8 cellular contexts compared by ENCODE assay signal in genomic region chr12:10364839-10365681, GRCh38. TPM values are rescaled to one million over a fixed set of nuclear protein-coding genes. Genes with fewer than 3 reads are reported as not detected.
DNase-seq lines count a peak whose midpoint lies in the region; ATAC-seq and TF ChIP-seq lines count a peak whose summit lies in the region.

No MANE protein-coding gene starts in this region.

- H3K4me3 ChIP-seq in OCI-LY7 (ENCODE audit: low read depth, low read length, poor library complexity, severe bottlenecking): peak overlapping the region; percentile 71
- H3K4me3 ChIP-seq in urinary bladder (ENCODE audit: low read depth, low read length): peak overlapping the region; percentile 49

- H3K4me3 Mint-ChIP-seq in activated T-helper 1 cell treated with anti-CD3 and anti-CD28 coated beads, Interleukin-12 subunit alpha, Interleukin-12 subunit beta, Interleukin-2, Interleukin-4 antibody, amounts not matched to agents 30 ng/mL and 10 ng/mL and 1 ng/mL, durations not matched to agents 14 hours and 24 hours and 36 hours: no peak overlapping the region
- H3K4me3 Mint-ChIP-seq in natural killer cell: no peak overlapping the region

- H3K9me3 Mint-ChIP-seq in activated T-helper 1 cell treated with anti-CD3 and anti-CD28 coated beads, Interleukin-12 subunit alpha, Interleukin-12 subunit beta, Interleukin-2, Interleukin-4 antibody, amounts not matched to agents 30 ng/mL and 10 ng/mL and 1 ng/mL, durations not matched to agents 14 hours and 24 hours and 36 hours: peaks cover 6% of the 10 kb centered on the region
- H3K9me3 Mint-ChIP-seq in natural killer cell: peaks cover 0 to 2% of the 10 kb centered on the region in 2 donors

- H3K36me3 ChIP-seq in OCI-LY7 (ENCODE audit: insufficient read depth, low read length): peaks cover 37% of the 10 kb centered on the region
- H3K36me3 ChIP-seq in urinary bladder (ENCODE audit: insufficient read depth): no peaks in the 10 kb centered on the region

- H3K27ac Mint-ChIP-seq in activated T-helper 1 cell treated with anti-CD3 and anti-CD28 coated beads, Interleukin-12 subunit alpha, Interleukin-12 subunit beta, Interleukin-2, Interleukin-4 antibody, amounts not matched to agents 30 ng/mL and 10 ng/mL and 1 ng/mL, durations not matched to agents 14 hours and 24 hours and 36 hours: no peak overlapping the region
- no peak overlapping the region for H3K27ac Mint-ChIP-seq in natural killer cell

- DNase-seq in D341Med (ENCODE audit: low spot score) (peak; percentile 41), HS-5 (ENCODE audit: low read depth) (peak; percentile 59), OCI-LY7 (ENCODE audit: low spot score) (peak; percentile 91), fibroblast of the conjunctiva (ENCODE audit: low read depth) (peak; percentile 78), natural killer cell (peak; percentile 51)
- peak; percentile 52 for DNase-seq in activated T-helper 1 cell treated with anti-CD3 and anti-CD28 coated beads, Interleukin-12 subunit alpha, Interleukin-12 subunit beta, Interleukin-2, Interleukin-4 antibody, amounts not matched to agents 30 ng/mL and 10 ng/mL and 1 ng/mL, durations not matched to agents 14 hours and 24 hours and 36 hours (ENCODE audit: low spot score)

- CTCF ChIA-PET in OCI-LY7 (lab: Charles Lee; ENCODE audit: unreplicated experiment): interaction anchor here (1.0 to 1.9 kb wide), 4 partner anchors 23 to 199 kb away, joined by 3 to 5 read pairs (median 4); no protein-coding TSS in a partner anchor

- WGBS in urinary bladder: 1% methylated on average over 16 of the region's 16 CpGs

- no peaks in the 10 kb centered on the region for H3K4me1 Mint-ChIP-seq in activated T-helper 1 cell treated with anti-CD3 and anti-CD28 coated beads, Interleukin-12 subunit alpha, Interleukin-12 subunit beta, Interleukin-2, Interleukin-4 antibody, amounts not matched to agents 30 ng/mL and 10 ng/mL and 1 ng/mL, durations not matched to agents 14 hours and 24 hours and 36 hours (ENCODE audit: low read depth)
- H3K4me1 Mint-ChIP-seq in natural killer cell: peaks cover 23 to 40% of the 10 kb centered on the region in 2 donors

- no peaks in the 10 kb centered on the region for H4K20me1 ChIP-seq in OCI-LY7 (ENCODE audit: insufficient read depth, low read length)

- H3K4me1 ChIP-seq in OCI-LY7 (ENCODE audit: insufficient read depth, low read length, poor library complexity, severe bottlenecking) (peaks cover 44% of the 10 kb centered on the region), urinary bladder (ENCODE audit: insufficient read depth) (no peaks in the 10 kb centered on the region)

- POLR2A ChIA-PET in OCI-LY7 (lab: Charles Lee): interaction anchor here (0.6 to 5.0 kb wide), 18 partner anchors 9 to 193 kb away, joined by 3 to 41 read pairs (median 4); no protein-coding TSS in a partner anchor

- H3K27me3 Mint-ChIP-seq in activated T-helper 1 cell treated with anti-CD3 and anti-CD28 coated beads, Interleukin-12 subunit alpha, Interleukin-12 subunit beta, Interleukin-2, Interleukin-4 antibody, amounts not matched to agents 30 ng/mL and 10 ng/mL and 1 ng/mL, durations not matched to agents 14 hours and 24 hours and 36 hours (ENCODE audit: insufficient read depth): peaks cover 39% of the 10 kb centered on the region
- H3K27me3 Mint-ChIP-seq in natural killer cell (ENCODE audit: low read depth in 2 of 2): no peaks in the 10 kb centered on the region

- H3K9me2 ChIP-seq in OCI-LY7 (ENCODE audit: insufficient read depth, low read length): no peaks in the 10 kb centered on the region

- H3K36me3 Mint-ChIP-seq in activated T-helper 1 cell treated with anti-CD3 and anti-CD28 coated beads, Interleukin-12 subunit alpha, Interleukin-12 subunit beta, Interleukin-2, Interleukin-4 antibody, amounts not matched to agents 30 ng/mL and 10 ng/mL and 1 ng/mL, durations not matched to agents 14 hours and 24 hours and 36 hours (ENCODE audit: low read depth): no peaks in the 10 kb centered on the region
- H3K36me3 Mint-ChIP-seq in natural killer cell: peaks cover 22% of the 10 kb centered on the region

- peak overlapping the region; percentile 86 for H3K4me2 ChIP-seq in OCI-LY7 (ENCODE audit: low read length)

- no peak for TF ChIP-seq CTCF in OCI-LY7 (conservative IDR thresholded peaks at IDR 0.05; ENCODE audit: low read length)
- TF ChIP-seq CTCF in natural killer cell (IDR thresholded peaks at IDR 0.05): no peak

- intact Hi-C loops in OCI-LY7 (cut with micrococcal nuclease; ENCODE audit: unreplicated experiment): loop anchor here (2.0 to 5.0 kb wide), 3 partner anchors 24 to 247 kb away; partner anchors contain the start of gene MAGOHB
- intact Hi-C loops in activated T-helper 1 cell treated with anti-CD3 and anti-CD28 coated beads, Interleukin-12 subunit alpha, Interleukin-12 subunit beta, Interleukin-2, Interleukin-4 antibody, amounts not matched to agents 30 ng/mL and 10 ng/mL and 1 ng/mL, durations not matched to agents 14 hours and 24 hours and 36 hours (cut with micrococcal nuclease): loop anchor here (1.0 to 5.0 kb wide), 4 partner anchors 45 to 1338 kb away; partner anchors contain the start of gene GABARAPL1
- intact Hi-C loops in natural killer cell (cut with micrococcal nuclease): loop anchor here (2.0 to 5.0 kb wide), 4 partner anchors 30 to 387 kb away; partner anchors contain the start of gene KLRD1

- ATAC-seq in GM21423 (IDR thresholded peaks at IDR 0.05; ENCODE audit: unreplicated experiment): peak; percentile 46
- peak; percentile 74 to 83 (median 80) for ATAC-seq in natural killer cell

- peaks cover 34% of the 10 kb centered on the region for H3K9me3 ChIP-seq in OCI-LY7 (ENCODE audit: low read length)

- no peaks in the 10 kb centered on the region for H3K79me2 ChIP-seq in OCI-LY7 (ENCODE audit: insufficient read depth, low read depth, low read length)

- H3K27ac ChIP-seq in OCI-LY7 (ENCODE audit: low read depth, low read length, poor library complexity, severe bottlenecking): peak overlapping the region; percentile 84
- H3K27ac ChIP-seq in urinary bladder (ENCODE audit: low read depth): peak overlapping the region; percentile 94

- peak overlapping the region; percentile 85 for H2AFZ ChIP-seq in OCI-LY7 (ENCODE audit: low read length)

- TSS peak; percentile 32 for BruUV-seq in OCI-LY7 (replicated peaks; lab: Mats Ljungman, UMichigan)

RNA-seq across cellular contexts. Expression of gene KLRK1, which starts 24.8 kb away (rescaled TPM):
- 35.7 and 35.9 TPM in 2 replicates for total RNA-seq in OCI-LY7 (2014; rRNA removed; shearing (Covaris generic))
- 26.6 and 35.4 TPM in 2 replicates for total RNA-seq in OCI-LY7 (2022)
- total RNA-seq in activated T-helper 1 cell treated with anti-CD3 and anti-CD28 coated beads, Interleukin-12 subunit alpha, Interleukin-12 subunit beta, Interleukin-2, Interleukin-4 antibody, amounts not matched to agents 30 ng/mL and 10 ng/mL and 1 ng/mL, durations not matched to agents 14 hours and 24 hours and 36 hours: not detected in 2 replicates
- total RNA-seq in natural killer cell: 100 to 1,000 TPM; 398 to 543 (median 515) TPM
- total RNA-seq in urinary bladder: 1.3 TPM
- polyA plus RNA-seq in urinary bladder: 1.9 TPM

RNA-seq across cellular contexts. Expression of gene KLRC4, which starts 44.5 kb away (rescaled TPM):
- total RNA-seq in OCI-LY7 (2014; rRNA removed; shearing (Covaris generic)): 8.6 and 9.3 TPM in 2 replicates
- total RNA-seq in OCI-LY7 (2022) (9.9 and 10.9 TPM in 2 replicates), natural killer cell (10 to 100 TPM; 15.9 to 54.7 (median 51.4) TPM), urinary bladder (0.37 TPM)
- not detected in 2 replicates for total RNA-seq in activated T-helper 1 cell treated with anti-CD3 and anti-CD28 coated beads, Interleukin-12 subunit alpha, Interleukin-12 subunit beta, Interleukin-2, Interleukin-4 antibody, amounts not matched to agents 30 ng/mL and 10 ng/mL and 1 ng/mL, durations not matched to agents 14 hours and 24 hours and 36 hours
- polyA plus RNA-seq in urinary bladder: 0.23 TPM

RNA-seq across cellular contexts. Expression of gene KLRC3, which starts 55.3 kb away (rescaled TPM):
- total RNA-seq in OCI-LY7 (2014; rRNA removed; shearing (Covaris generic)): 4.7 and 6.8 TPM in 2 replicates
- total RNA-seq in OCI-LY7 (2022) (1.5 and 3.0 TPM in 2 replicates), natural killer cell (10 to 100 TPM; 10.7 to 69.1 (median 49.8) TPM), urinary bladder (0.69 TPM)
- total RNA-seq in activated T-helper 1 cell treated with anti-CD3 and anti-CD28 coated beads, Interleukin-12 subunit alpha, Interleukin-12 subunit beta, Interleukin-2, Interleukin-4 antibody, amounts not matched to agents 30 ng/mL and 10 ng/mL and 1 ng/mL, durations not matched to agents 14 hours and 24 hours and 36 hours: not detected in 2 replicates
- polyA plus RNA-seq in urinary bladder: 0.49 TPM

RNA-seq across cellular contexts. Expression of gene KLRD1, which starts 57.4 kb away (rescaled TPM):
- under 0.01 and 0.03 TPM in 2 replicates for total RNA-seq in OCI-LY7 (2014; rRNA removed; shearing (Covaris generic))
- total RNA-seq in OCI-LY7 (2022) (0.04 and 0.18 TPM in 2 replicates), natural killer cell (100 to 1,000 TPM; 568 to 782 (median 688) TPM), urinary bladder (1.0 TPM)
- 2.5 and 2.7 TPM in 2 replicates for total RNA-seq in activated T-helper 1 cell treated with anti-CD3 and anti-CD28 coated beads, Interleukin-12 subunit alpha, Interleukin-12 subunit beta, Interleukin-2, Interleukin-4 antibody, amounts not matched to agents 30 ng/mL and 10 ng/mL and 1 ng/mL, durations not matched to agents 14 hours and 24 hours and 36 hours
- polyA plus RNA-seq in urinary bladder: 1.2 TPM

Comparison
In these comparisons a context has a peak if more than half of its experiments do, and no peak if none do; other contexts are left out.
1. Peak in every context shown above with its lines: DNase-seq, ATAC-seq, H3K4me3 ChIP-seq and H3K27ac ChIP-seq.
2. DNase-seq: peak in every context shown above with its lines; median percentile 91 in OCI-LY7; 78 in fibroblast of the conjunctiva; 59 in HS-5; 52 in activated T-helper 1 cell treated with anti-CD3 and anti-CD28 coated beads, Interleukin-12 subunit alpha, Interleukin-12 subunit beta, Interleukin-2, Interleukin-4 antibody, amounts not matched to agents 30 ng/mL and 10 ng/mL and 1 ng/mL, durations not matched to agents 14 hours and 24 hours and 36 hours; 51 in natural killer cell; 41 in D341Med.
3. RNA of gene KLRK1, which starts 24.8 kb away (total RNA-seq): 398 to 543 TPM in natural killer cell and 26.6 to 35.9 TPM in OCI-LY7; 1.3 TPM in urinary bladder (single experiment) and not detected in activated T-helper 1 cell treated with anti-CD3 and anti-CD28 coated beads, Interleukin-12 subunit alpha, Interleukin-12 subunit beta, Interleukin-2, Interleukin-4 antibody, amounts not matched to agents 30 ng/mL and 10 ng/mL and 1 ng/mL, durations not matched to agents 14 hours and 24 hours and 36 hours; every median in the first group is over 10 times any median in the second.